14 cellular contexts compared by ENCODE assay signal in the genomic region with DNA sequence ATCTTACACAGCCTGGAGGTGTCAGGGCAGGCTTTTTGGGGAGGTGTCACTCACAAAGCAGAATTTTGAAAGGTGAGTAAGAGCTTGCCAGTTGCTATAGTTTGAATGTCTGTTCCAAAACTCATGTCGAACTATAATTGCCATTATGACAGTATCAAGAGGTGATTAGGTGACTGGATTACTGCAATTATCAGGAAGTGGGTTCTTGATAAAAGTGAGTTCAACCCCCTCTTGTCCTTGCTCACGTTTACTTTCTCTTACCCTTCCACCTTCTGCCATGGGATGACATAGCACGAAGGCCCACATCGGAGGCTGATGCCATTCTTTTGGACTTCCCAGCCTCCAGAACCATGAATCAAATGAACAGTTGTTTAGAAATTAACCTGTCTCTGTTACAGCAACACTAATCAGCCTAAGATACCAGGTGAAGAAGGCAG. TPM values are rescaled to one million over a fixed set of nuclear protein-coding genes. Genes with fewer than 3 reads are reported as not detected.
DNase-seq lines count a peak whose midpoint lies in the region; TF ChIP-seq lines count a peak whose summit lies in the region.
"Had no signal": no experiment of that assay in that cellular context is flagged by ENCODE, and none has a peak within 500 bp of the region (broad histone marks: within the 10 kb centered on the region; RNA-seq: fewer than 3 reads in every experiment).

No MANE protein-coding gene starts in this region.

- WGBS in liver, result 57% methylated on average over 4 of the region's 4 CpGs

- peaks cover 2% of the 10 kb centered on the region for H3K27me3 Mint-ChIP-seq in activated CD4-positive, alpha-beta T cell treated with anti-CD3 and anti-CD28 coated beads, Interleukin-2, amount 10 ng/mL, durations not matched to agents 24 days and 14 days

- DNase-seq in activated CD4-positive, alpha-beta T cell treated with anti-CD3 and anti-CD28 coated beads, Interleukin-2, amount 10 ng/mL, durations not matched to agents 24 days and 14 days, result no peak
- no peak for DNase-seq in activated CD4-positive, alpha-beta T cell treated with anti-CD3 and anti-CD28 coated beads, Interleukin-2, amount 50 U/mL, for 48 hours
- DNase-seq in ascending aorta (ENCODE audit: low spot score in 2 of 2), result no peak
- no peak for DNase-seq in tibial artery
- no peak for DNase-seq in dorsolateral prefrontal cortex
- no peak for DNase-seq in GF-D8 (lab: John Stamatoyannopoulos, UW)
- DNase-seq in 8988T, result no peak
- DNase-seq: DMS79 treated with DMSO at 0.1 percent for 48 hours; NCI-H2029 treated with DMSO at 0.1 percent for 48 hours; stimulated activated naive CD4-positive, alpha-beta T cell treated with Interleukin-2 at 50 U/mL for 16 hours had no signal

- H3K4me3 Mint-ChIP-seq in activated CD4-positive, alpha-beta T cell treated with anti-CD3 and anti-CD28 coated beads, Interleukin-2, amount 10 ng/mL, durations not matched to agents 24 days and 14 days, result no peak overlapping the region

- TF ChIP-seq CTCF in ascending aorta (IDR thresholded peaks at IDR 0.05) (no peak), liver (IDR thresholded peaks at IDR 0.05; ENCODE audit: low read depth, low read length, missing input control) (no peak), tibial artery (IDR thresholded peaks at IDR 0.05) (no peak), dorsolateral prefrontal cortex (IDR thresholded peaks at IDR 0.05 in 54 of 56, conservative IDR thresholded peaks at IDR 0.05 in 2 of 56; ENCODE audit: low read depth in 1 of 56, partially characterized antibody in 56 of 56) (no peak)

- H3K4me1 ChIP-seq in ascending aorta (peaks cover 15 to 18% of the 10 kb centered on the region in 2 donors), liver (ENCODE audit: control insufficient read depth in 4 of 4, insufficient read depth in 4 of 4, low read length in 3 of 4) (peaks cover 11 to 30% (median 23%) of the 10 kb centered on the region in 4 donors), tibial artery (peaks cover 0 to 33% (median 26%) of the 10 kb centered on the region in 4 donors)

- H3K27me3 ChIP-seq in ascending aorta (no peaks in the 10 kb centered on the region), liver (ENCODE audit: control insufficient read depth in 4 of 4, insufficient read depth in 4 of 4, low read length in 3 of 4) (no peaks in the 10 kb centered on the region), tibial artery (no peaks in the 10 kb centered on the region), dorsolateral prefrontal cortex (no peaks in the 10 kb centered on the region)

- H3K9ac ChIP-seq in liver (ENCODE audit: low read depth in 1 of 2, low read length in 2 of 2), result peak overlapping the region in 1 of 2 donors; percentile 57

- no peaks in the 10 kb centered on the region for H3K9me3 ChIP-seq in ascending aorta
- H3K9me3 ChIP-seq in liver (ENCODE audit: control insufficient read depth in 4 of 4, low read length in 3 of 4), result no peaks in the 10 kb centered on the region
- no peaks in the 10 kb centered on the region for H3K9me3 ChIP-seq in tibial artery

- intact Hi-C loops in activated CD4-positive, alpha-beta T cell treated with anti-CD3 and anti-CD28 coated beads, Interleukin-2, amount 10 ng/mL, durations not matched to agents 24 days and 14 days (cut with micrococcal nuclease), result loop anchor here (10.0 kb wide), 1 partner anchor 86 kb away; no protein-coding TSS in a partner anchor
- intact Hi-C loops in ascending aorta (cut with DNase I) (loop anchor here (1.0 to 5.0 kb wide), 5 partner anchors 12 to 147 kb away; a partner anchor contains a TSS), tibial artery (cut with DNase I; ENCODE audit: low total_unique reads) (no loop called here), dorsolateral prefrontal cortex (cut with DNase I) (loop anchor here in 1 of 2 donors (10.0 kb wide), 1 partner anchor 276 kb away; no protein-coding TSS in a partner anchor)

- H3K36me3 ChIP-seq in ascending aorta (no peaks in the 10 kb centered on the region), liver (ENCODE audit: control insufficient read depth in 4 of 4, insufficient read depth in 3 of 4, low read depth in 1 of 4, low read length in 3 of 4) (no peaks in the 10 kb centered on the region), tibial artery (no peaks in the 10 kb centered on the region)

- no peak for TF ChIP-seq RAD21 in liver (IDR thresholded peaks at IDR 0.05)

- H3K36me3 Mint-ChIP-seq in activated CD4-positive, alpha-beta T cell treated with anti-CD3 and anti-CD28 coated beads, Interleukin-2, amount 10 ng/mL, durations not matched to agents 24 days and 14 days (ENCODE audit: low read depth), result no peaks in the 10 kb centered on the region
- H3K36me3 Mint-ChIP-seq: natural killer cell treated with Interleukin-12 subunit alpha and Interleukin-12 subunit beta and Interleukin-15 and Interleukin-18, amount 100 ng/mL, for 72 hours had no signal

- H3K27ac ChIP-seq in ascending aorta (peak overlapping the region; percentile 92 to 96), liver (ENCODE audit: low read depth in 1 of 2, low read length in 2 of 2) (peak overlapping the region; percentile 93 to 99), tibial artery (peak overlapping the region; percentile 86 to 91), dorsolateral prefrontal cortex (peak overlapping the region in 8 of 59 donors; percentile 5 to 61 (median 28))

- no peaks in the 10 kb centered on the region for H3K9me3 Mint-ChIP-seq in activated CD4-positive, alpha-beta T cell treated with anti-CD3 and anti-CD28 coated beads, Interleukin-2, amount 10 ng/mL, durations not matched to agents 24 days and 14 days
- H3K9me3 Mint-ChIP-seq: natural killer cell treated with Interleukin-12 subunit alpha and Interleukin-12 subunit beta and Interleukin-15 and Interleukin-18, amount 100 ng/mL, for 72 hours had no signal

- peaks cover 20% of the 10 kb centered on the region for H3K4me1 Mint-ChIP-seq in activated CD4-positive, alpha-beta T cell treated with anti-CD3 and anti-CD28 coated beads, Interleukin-2, amount 10 ng/mL, durations not matched to agents 24 days and 14 days

- H3K4me3 ChIP-seq in ascending aorta (no peak overlapping the region), liver (ENCODE audit: low read depth in 1 of 3, low read length in 3 of 3) (no peak overlapping the region), tibial artery (no peak overlapping the region), dorsolateral prefrontal cortex (no peak overlapping the region)

- H3K27ac Mint-ChIP-seq in activated CD4-positive, alpha-beta T cell treated with anti-CD3 and anti-CD28 coated beads, Interleukin-2, amount 10 ng/mL, durations not matched to agents 24 days and 14 days, result peak overlapping the region; percentile 1

TF ChIP-seq in liver, 16 proteins besides CTCF, POLR2A, EP300 and RAD21:
- TF ChIP-seq, protein P1, sequence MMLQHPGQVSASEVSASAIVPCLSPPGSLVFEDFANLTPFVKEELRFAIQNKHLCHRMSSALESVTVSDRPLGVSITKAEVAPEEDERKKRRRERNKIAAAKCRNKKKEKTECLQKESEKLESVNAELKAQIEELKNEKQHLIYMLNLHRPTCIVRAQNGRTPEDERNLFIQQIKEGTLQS (IDR thresholded peaks at IDR 0.05), result no peak
- TF ChIP-seq EGR1 (IDR thresholded peaks at IDR 0.05; ENCODE audit: low read depth in 2 of 2), result no peak
- TF ChIP-seq, protein P2, sequence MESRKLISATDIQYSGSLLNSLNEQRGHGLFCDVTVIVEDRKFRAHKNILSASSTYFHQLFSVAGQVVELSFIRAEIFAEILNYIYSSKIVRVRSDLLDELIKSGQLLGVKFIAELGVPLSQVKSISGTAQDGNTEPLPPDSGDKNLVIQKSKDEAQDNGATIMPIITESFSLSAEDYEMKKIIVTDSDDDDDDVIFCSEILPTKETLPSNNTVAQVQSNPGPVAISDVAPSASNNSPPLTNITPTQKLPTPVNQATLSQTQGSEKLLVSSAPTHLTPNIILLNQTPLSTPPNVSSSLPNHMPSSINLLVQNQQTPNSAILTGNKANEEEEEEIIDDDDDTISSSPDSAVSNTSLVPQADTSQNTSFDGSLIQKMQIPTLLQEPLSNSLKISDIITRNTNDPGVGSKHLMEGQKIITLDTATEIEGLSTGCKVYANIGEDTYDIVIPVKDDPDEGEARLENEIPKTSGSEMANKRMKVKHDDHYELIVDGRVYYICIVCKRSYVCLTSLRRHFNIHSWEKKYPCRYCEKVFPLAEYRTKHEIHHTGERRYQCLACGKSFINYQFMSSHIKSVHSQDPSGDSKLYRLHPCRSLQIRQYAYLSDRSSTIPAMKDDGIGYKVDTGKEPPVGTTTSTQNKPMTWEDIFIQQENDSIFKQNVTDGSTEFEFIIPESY (IDR thresholded peaks at IDR 0.05), result no peak
- TF ChIP-seq, protein P3, sequence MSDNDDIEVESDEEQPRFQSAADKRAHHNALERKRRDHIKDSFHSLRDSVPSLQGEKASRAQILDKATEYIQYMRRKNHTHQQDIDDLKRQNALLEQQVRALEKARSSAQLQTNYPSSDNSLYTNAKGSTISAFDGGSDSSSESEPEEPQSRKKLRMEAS (IDR thresholded peaks at IDR 0.05), result no peak
- TF ChIP-seq TAF1 (conservative IDR thresholded peaks at IDR 0.05), result no peak

RNA-seq across cellular contexts. Expression of a gene that starts 4.7 kb away (rescaled TPM):
- not detected in 2 replicates for total RNA-seq in activated CD4-positive, alpha-beta T cell treated with anti-CD3 and anti-CD28 coated beads, Interleukin-2, amount 10 ng/mL, durations not matched to agents 24 days and 14 days
- total RNA-seq in ascending aorta (not detected), liver (not detected), dorsolateral prefrontal cortex (not detected)
- under 1 TPM in 1 of 2 donors, not detected in 1; 0.18 TPM for polyA plus RNA-seq in liver
- total RNA-seq: natural killer cell treated with Interleukin-12 subunit alpha and Interleukin-12 subunit beta and Interleukin-15 and Interleukin-18, amount 100 ng/mL, for 72 hours; OCI-LY7; T-helper 2 cell treated with Interferon-gamma antibody and Interleukin-4, amounts not matched to agents 100 ng/mL and 5 ng/mL, for 36 hours had no signal

RNA-seq across cellular contexts. Expression of a gene that starts 12.2 kb away (rescaled TPM):
- total RNA-seq in activated CD4-positive, alpha-beta T cell treated with anti-CD3 and anti-CD28 coated beads, Interleukin-2, amount 10 ng/mL, durations not matched to agents 24 days and 14 days, result 13.1 and 15.7 TPM in 2 replicates
- total RNA-seq in ascending aorta (13.5 TPM), liver (100 to 1,000 TPM; 144 to 384 TPM), dorsolateral prefrontal cortex (100 to 1,000 TPM in 110 of 120 experiments, 10 to 100 TPM in 10; 86.1 to 199 (median 121) TPM)
- 100 to 1,000 TPM; 209 to 583 TPM for polyA plus RNA-seq in liver

RNA-seq across cellular contexts. Expression of a gene that starts 52.5 kb away (rescaled TPM):
- total RNA-seq in activated CD4-positive, alpha-beta T cell treated with anti-CD3 and anti-CD28 coated beads, Interleukin-2, amount 10 ng/mL, durations not matched to agents 24 days and 14 days, result not detected in 2 replicates
- total RNA-seq in ascending aorta (6.3 TPM), liver (1 to 10 TPM; 1.0 to 1.8 TPM), dorsolateral prefrontal cortex (10 to 100 TPM in 119 of 120 experiments, 1 to 10 TPM in 1; 9.8 to 66.2 (median 35.2) TPM)
- polyA plus RNA-seq in liver, result 10 to 100 TPM in 1 of 2 donors, under 1 TPM in 1; 0.47 to 12.1 TPM
- total RNA-seq: T-helper 2 cell treated with Interferon-gamma antibody and Interleukin-4, amounts not matched to agents 100 ng/mL and 5 ng/mL, for 36 hours had no signal
